ENCODE assay signal across 9 cellular contexts in genomic region chr1:153944005-153944821, GRCh38. TPM values are rescaled to one million over a fixed set of nuclear protein-coding genes. Genes with fewer than 3 reads are reported as not detected.
DNase-seq lines count a peak whose midpoint lies in the region; ATAC-seq, FAIRE-seq and TF ChIP-seq lines count a peak whose summit lies in the region.
"Had no signal": no experiment of that assay in that cellular context is flagged by ENCODE, and none has a peak within 500 bp of the region (broad histone marks: within the 10 kb centered on the region; RNA-seq: fewer than 3 reads in every experiment).

No MANE protein-coding gene starts in this region.

- H3K4me1 Mint-ChIP-seq in endothelial cell (ENCODE audit: unreplicated experiment): peaks cover 18% of the 10 kb centered on the region

- H3K9me3 ChIP-seq in Peyer's patch (no peaks in the 10 kb centered on the region), sigmoid colon (no peaks in the 10 kb centered on the region)

- peak overlapping the region; percentile 80 for H3K27ac Mint-ChIP-seq in endothelial cell (ENCODE audit: unreplicated experiment)

- intact Hi-C loops in sigmoid colon (cut with DNase I): loop anchor here (2.0 kb wide), 1 partner anchor 121 kb away; no protein-coding TSS in a partner anchor

- no peaks in the 10 kb centered on the region for H3K27me3 ChIP-seq in Peyer's patch
- H3K27me3 ChIP-seq in sigmoid colon: no peaks in the 10 kb centered on the region

- peak overlapping the region; percentile 97 for H3K4me3 Mint-ChIP-seq in endothelial cell (ENCODE audit: unreplicated experiment)

- peak; percentile 60 for FAIRE-seq in GM12891 (lab: Jason Lieb, UNC)
- FAIRE-seq: HTR-8/SVneo had no signal

- H3K36me3 ChIP-seq in Peyer's patch (peaks cover 0 to 62% (median 0%) of the 10 kb centered on the region in 3 donors), sigmoid colon (peaks cover 0 to 66% (median 37%) of the 10 kb centered on the region in 4 donors)

- TF ChIP-seq EP300 in sigmoid colon (IDR thresholded peaks at IDR 0.05): no peak

- peaks cover 15% of the 10 kb centered on the region for H3K36me3 Mint-ChIP-seq in endothelial cell (ENCODE audit: low read depth, unreplicated experiment)

- no peak for TF ChIP-seq POLR2A in GM12891 (IDR thresholded peaks at IDR 0.05; ENCODE audit: low read depth, low read length)
- no peak for TF ChIP-seq POLR2A in Peyer's patch (IDR thresholded peaks at IDR 0.05)
- TF ChIP-seq POLR2A in sigmoid colon (IDR thresholded peaks at IDR 0.05): no peak

- H3K9me3 Mint-ChIP-seq in endothelial cell (ENCODE audit: unreplicated experiment): no peaks in the 10 kb centered on the region

- DNase-seq in GM12891 (ENCODE audit: insufficient read length, low spot score): no peak
- peak in 1 of 3 donors; percentile 39 for DNase-seq in Peyer's patch
- DNase-seq in endothelial cell (ENCODE audit: low spot score): no peak
- DNase-seq in sigmoid colon: no peak
- DNase-seq in G401 (ENCODE audit: low spot score): no peak
- no peak for DNase-seq in central memory CD4-positive, alpha-beta T cell
- DNase-seq in activated effector memory CD4-positive, alpha-beta T cell treated with anti-CD3 and anti-CD28 coated beads, Interleukin-2, amount 50 U/mL, for 16 hours: no peak

- no peak for TF ChIP-seq CTCF in Peyer's patch (IDR thresholded peaks at IDR 0.05)
- TF ChIP-seq CTCF in endothelial cell (IDR thresholded peaks at IDR 0.05; ENCODE audit: unreplicated experiment): no peak
- TF ChIP-seq CTCF in sigmoid colon (IDR thresholded peaks at IDR 0.05): no peak

- H3K27ac ChIP-seq in Peyer's patch (peak overlapping the region; percentile 97 to 100 (median 99)), sigmoid colon (peak overlapping the region; percentile 98 to 100 (median 99))

- H3K4me3 ChIP-seq in Peyer's patch: peak overlapping the region in 2 of 4 donors; percentile 89 to 99
- H3K4me3 ChIP-seq in sigmoid colon: peak overlapping the region in 3 of 4 donors; percentile 1 to 98 (median 95)

- no peak for ATAC-seq in GM21447 (IDR thresholded peaks at IDR 0.05; ENCODE audit: unreplicated experiment)

- WGBS in sigmoid colon, 2 donors: 86% methylated on average over 15 of the region's 15 CpGs

- H3K4me1 ChIP-seq in Peyer's patch (peaks cover 0 to 21% (median 8%) of the 10 kb centered on the region in 4 donors), sigmoid colon (peaks cover 0 to 29% (median 19%) of the 10 kb centered on the region in 4 donors)

- peaks cover 17% of the 10 kb centered on the region for H3K27me3 Mint-ChIP-seq in endothelial cell (ENCODE audit: unreplicated experiment)

- in situ Hi-C loops in G401 (cut with HindIII; ENCODE audit: low sequenced_read_pairs): loop anchor here (25.0 kb wide), 1 partner anchor 132 kb away; no protein-coding TSS in a partner anchor

TF ChIP-seq in GM12891, 5 proteins besides CTCF, POLR2A, EP300 and RAD21:
- no peak for TF ChIP-seq TAF1 (IDR thresholded peaks at IDR 0.05; ENCODE audit: low read depth, low read length)
- TF ChIP-seq POU2F2 (IDR thresholded peaks at IDR 0.05; ENCODE audit: low read depth, low read length): no peak
- no peak for TF ChIP-seq SPI1 (IDR thresholded peaks at IDR 0.05; ENCODE audit: low read depth, low read length)
- no peak for TF ChIP-seq PAX5 (IDR thresholded peaks at IDR 0.05; ENCODE audit: insufficient read depth, low read length, severe bottlenecking)
- TF ChIP-seq POLR2AphosphoS5 (IDR thresholded peaks at IDR 0.05; ENCODE audit: low read depth, low read length): no peak; the same call in 1 of the 2 replicates
TF ChIP-seq in GM12891: peak in this region for 0.

RNA-seq across cellular contexts. Expression of gene DENND4B, which starts 2.3 kb away (rescaled TPM):
- 32.4 TPM for polyA plus RNA-seq in GM12891 (2012; ENCODE audit: low read depth, missing spikeins)
- total RNA-seq in Peyer's patch: 100 to 1,000 TPM in 2 of 4 donors, 10 to 100 TPM in 2; 48.2 to 130 (median 91.6) TPM
- total RNA-seq in endothelial cell (ENCODE audit: unreplicated experiment): 53.1 TPM
- total RNA-seq in sigmoid colon: 10 to 100 TPM; 17.9 to 34.9 (median 23.1) TPM
- 10 to 100 TPM in 1 of 3 donors, 1 to 10 TPM in 2; 4.9 to 41.6 (median 9.0) TPM for polyA plus RNA-seq in sigmoid colon
- 7.8 and 9.3 TPM in 2 replicates for total RNA-seq in G401 (2014; rRNA removed; shearing (Covaris generic))

RNA-seq across cellular contexts. Expression of gene CRTC2, which starts 14.2 kb away (rescaled TPM):
- 55.7 TPM for polyA plus RNA-seq in GM12891 (2012; ENCODE audit: low read depth, missing spikeins)
- 10 to 100 TPM; 20.0 to 42.1 (median 32.4) TPM for total RNA-seq in Peyer's patch
- total RNA-seq in endothelial cell (ENCODE audit: unreplicated experiment): 69.9 TPM
- total RNA-seq in sigmoid colon: 10 to 100 TPM; 13.7 to 23.3 (median 15.0) TPM
- polyA plus RNA-seq in sigmoid colon: 10 to 100 TPM; 17.8 to 32.9 (median 18.6) TPM
- 3.6 and 7.2 TPM in 2 replicates for total RNA-seq in G401 (2014; rRNA removed; shearing (Covaris generic))

RNA-seq across cellular contexts. Expression of gene SLC39A1, which starts 19.1 kb away (rescaled TPM):
- polyA plus RNA-seq in GM12891 (2012; ENCODE audit: low read depth, missing spikeins): 54.0 TPM
- total RNA-seq in Peyer's patch: 10 to 100 TPM; 20.6 to 73.0 (median 60.1) TPM
- 136 TPM for total RNA-seq in endothelial cell (ENCODE audit: unreplicated experiment)
- total RNA-seq in sigmoid colon: 10 to 100 TPM; 50.7 to 80.3 (median 76.1) TPM
- polyA plus RNA-seq in sigmoid colon: 10 to 100 TPM; 25.7 to 97.5 (median 28.8) TPM
- total RNA-seq in G401 (2014; rRNA removed; shearing (Covaris generic)): 251 and 259 TPM in 2 replicates

RNA-seq across cellular contexts. Expression of gene GATAD2B, which starts 21.4 kb away (rescaled TPM):
- 9.4 TPM for polyA plus RNA-seq in GM12891 (2012; ENCODE audit: low read depth, missing spikeins)
- total RNA-seq in Peyer's patch: 10 to 100 TPM; 22.3 to 65.2 (median 24.7) TPM
- total RNA-seq in endothelial cell (ENCODE audit: unreplicated experiment): 45.4 TPM
- 10 to 100 TPM; 16.4 to 37.4 (median 19.8) TPM for total RNA-seq in sigmoid colon
- polyA plus RNA-seq in sigmoid colon: 1 to 10 TPM; 1.8 to 7.9 (median 3.9) TPM
- total RNA-seq in G401 (2014; rRNA removed; shearing (Covaris generic)): 5.0 and 5.8 TPM in 2 replicates

RNA-seq across cellular contexts. Expression of gene CREB3L4, which starts 23.5 kb away (rescaled TPM):
- 10.8 TPM for polyA plus RNA-seq in GM12891 (2012; ENCODE audit: low read depth, missing spikeins)
- total RNA-seq in Peyer's patch (10 to 100 TPM; 14.5 to 21.6 (median 16.6) TPM), endothelial cell (ENCODE audit: unreplicated experiment) (13.2 TPM), sigmoid colon (10 to 100 TPM in 2 of 4 donors, 1 to 10 TPM in 2; 7.9 to 13.8 (median 10.2) TPM)
- polyA plus RNA-seq in sigmoid colon: 10 to 100 TPM in 2 of 3 donors, 1 to 10 TPM in 1; 7.9 to 18.0 (median 16.8) TPM
- 12.0 and 13.4 TPM in 2 replicates for total RNA-seq in G401 (2014; rRNA removed; shearing (Covaris generic))
